9 cellular contexts compared by ENCODE assay signal in genomic region chr10:96642973-96643372, GRCh38. TPM values are rescaled to one million over a fixed set of nuclear protein-coding genes. Genes with fewer than 3 reads are reported as not detected.
DNase-seq lines count a peak whose midpoint lies in the region; ATAC-seq and TF ChIP-seq lines count a peak whose summit lies in the region.
"Had no signal": no experiment of that assay in that cellular context is flagged by ENCODE, and none has a peak within 500 bp of the region (broad histone marks: within the 10 kb centered on the region; RNA-seq: fewer than 3 reads in every experiment).

No MANE protein-coding gene starts in this region.

- no peak for TF ChIP-seq POLR2A in sigmoid colon (IDR thresholded peaks at IDR 0.05)

- no peaks in the 10 kb centered on the region for H4K20me1 ChIP-seq in PC-9 (ENCODE audit: insufficient read depth)

- H3K4me1 ChIP-seq in PC-9 (replicated peaks; ENCODE audit: insufficient read depth), result peaks cover 23% of the 10 kb centered on the region
- H3K4me1 ChIP-seq in sigmoid colon, result no peaks in the 10 kb centered on the region

- H3K9me2 ChIP-seq in PC-9 (ENCODE audit: insufficient read depth), result no peaks in the 10 kb centered on the region

- H2AFZ ChIP-seq in PC-9, result no peak overlapping the region

- peaks cover 14% of the 10 kb centered on the region; the same call in 1 of the 2 replicates for H3F3A ChIP-seq in PC-9 (ENCODE audit: insufficient read depth, low read depth)

- H3K36me3 ChIP-seq in PC-9 (ENCODE audit: low read depth), result no peaks in the 10 kb centered on the region
- H3K36me3 ChIP-seq in sigmoid colon, result no peaks in the 10 kb centered on the region
- H3K36me3 ChIP-seq: ovary had no signal

- H3K79me2 ChIP-seq in PC-9 (ENCODE audit: low read depth), result no peaks in the 10 kb centered on the region

- ATAC-seq in left cardiac atrium, result peak; percentile 54 to 64
- ATAC-seq in GM19324 (IDR thresholded peaks at IDR 0.05; ENCODE audit: low FRiP score, unreplicated experiment), result no peak

- no TSS peak for BruUV-seq in PC-9 (replicated peaks; lab: Mats Ljungman, UMichigan)

- H3K4me2 ChIP-seq in PC-9, result no peak overlapping the region

- DNase-seq in COLO668 (lab: John Stamatoyannopoulos, UW; ENCODE audit: unreplicated experiment) (peak; percentile 67), HK-2 (ENCODE audit: unreplicated experiment) (peak; percentile 20), PC-9 (peak in 1 of 2 experiments; percentile 35), left cardiac atrium (peak; percentile 59), sigmoid colon (peak; percentile 70), middle frontal gyrus (ENCODE audit: extremely low spot score, low spot score) (no peak)
- DNase-seq in activated T-helper 9 cell treated with anti-CD3 and anti-CD28 coated beads, Interleukin-2, amount 50 U/mL, for 16 hours (ENCODE audit: low read depth), result peak; percentile 4

- H3K27me3 ChIP-seq in PC-9 (ENCODE audit: insufficient read depth, low read depth), result no peaks in the 10 kb centered on the region
- no peaks in the 10 kb centered on the region for H3K27me3 ChIP-seq in sigmoid colon
- H3K27me3 ChIP-seq: ovary had no signal

- no peak overlapping the region for H3K4me3 ChIP-seq in PC-9
- H3K4me3 ChIP-seq in sigmoid colon, result no peak overlapping the region
- H3K4me3 ChIP-seq: ovary had no signal

- CTCF ChIA-PET in PC-9 (lab: Charles Lee), result no interaction called here

- intact Hi-C loops in PC-9 (cut with micrococcal nuclease; ENCODE audit: unreplicated experiment) (loop anchor here (5.0 kb wide), 1 partner anchor 424 kb away; no protein-coding TSS in a partner anchor), left cardiac atrium (cut with DNase I) (no loop called here), sigmoid colon (cut with DNase I) (no loop called here)

- WGBS in sigmoid colon, 2 donors, result 44% methylated on average over 4 of the region's 4 CpGs

- H3K9me3 ChIP-seq in PC-9 (ENCODE audit: insufficient read depth, low read depth) (no peaks in the 10 kb centered on the region), sigmoid colon (no peaks in the 10 kb centered on the region)
- H3K9me3 ChIP-seq: ovary had no signal

- H3K27ac ChIP-seq in PC-9 (no peak overlapping the region), sigmoid colon (no peak overlapping the region)

- TF ChIP-seq EP300 in sigmoid colon (IDR thresholded peaks at IDR 0.05), result no peak

- POLR2A ChIA-PET in PC-9 (lab: Charles Lee; ENCODE audit: unreplicated experiment), result no interaction called here

- TF ChIP-seq CTCF in PC-9 (conservative IDR thresholded peaks at IDR 0.05), result peak; percentile 47; the same call in 1 of the 2 replicates
- peak in 2 of 4 experiments; percentile 11 to 23 for TF ChIP-seq CTCF in sigmoid colon (IDR thresholded peaks at IDR 0.05)

RNA-seq across cellular contexts. Expression of gene TM9SF3, which starts 56.2 kb away (rescaled TPM):
- total RNA-seq in PC-9 (2021), result 72.6 and 75.2 TPM in 2 replicates
- total RNA-seq in left cardiac atrium, result 10 to 100 TPM; 78.6 to 97.8 TPM
- total RNA-seq in sigmoid colon, result 100 to 1,000 TPM; 104 to 115 (median 108) TPM
- polyA plus RNA-seq in sigmoid colon, result 10 to 100 TPM; 18.5 to 64.8 (median 25.2) TPM
